8 cellular contexts compared by ENCODE assay signal in genomic region chr19:12937243-12938053, GRCh38. TPM values are rescaled to one million over a fixed set of nuclear protein-coding genes. Genes with fewer than 3 reads are reported as not detected.
DNase-seq lines count a peak whose midpoint lies in the region; ATAC-seq and TF ChIP-seq lines count a peak whose summit lies in the region.

No MANE protein-coding gene starts in this region.

- peaks cover 64% of the 10 kb centered on the region for H3K4me1 Mint-ChIP-seq in activated CD8-positive, alpha-beta T cell treated with anti-CD3 and anti-CD28 coated beads, Interleukin-2, amount 10 ng/mL, durations not matched to agents 7 days and 5 days (ENCODE audit: low read depth)

- TF ChIP-seq CTCF in gastrocnemius medialis (IDR thresholded peaks at IDR 0.05 in 4 of 5, conservative IDR thresholded peaks at IDR 0.05 in 1 of 5) = no peak

- peak overlapping the region; percentile 97 for H3K27ac Mint-ChIP-seq in activated CD8-positive, alpha-beta T cell treated with anti-CD3 and anti-CD28 coated beads, Interleukin-2, amount 10 ng/mL, durations not matched to agents 7 days and 5 days

- H3K9me3 ChIP-seq in right cardiac atrium (ENCODE audit: control insufficient read depth, low read length) (no peaks in the 10 kb centered on the region), gastrocnemius medialis (no peaks in the 10 kb centered on the region)

- in situ Hi-C loops in gastrocnemius medialis (cut with MboI; ENCODE audit: low sequenced_read_pairs in 4 of 4) = no loop called here

- peak; percentile 16 for ATAC-seq in GM18861 (IDR thresholded peaks at IDR 0.05; ENCODE audit: unreplicated experiment)
- no peak for ATAC-seq in activated CD8-positive, alpha-beta T cell treated with anti-CD3 and anti-CD28 coated beads, Interleukin-2, amount 10 ng/mL, durations not matched to agents 7 days and 5 days
- ATAC-seq in right cardiac atrium = no peak
- ATAC-seq in gastrocnemius medialis = no peak
- ATAC-seq in GM21423 (IDR thresholded peaks at IDR 0.05; ENCODE audit: unreplicated experiment) = no peak
- ATAC-seq in HG03378 (IDR thresholded peaks at IDR 0.05; ENCODE audit: unreplicated experiment) = no peak

- H3K27me3 ChIP-seq in right cardiac atrium (ENCODE audit: control insufficient read depth, insufficient read depth) = no peaks in the 10 kb centered on the region
- no peaks in the 10 kb centered on the region for H3K27me3 ChIP-seq in gastrocnemius medialis

- H3K9me3 Mint-ChIP-seq in activated CD8-positive, alpha-beta T cell treated with anti-CD3 and anti-CD28 coated beads, Interleukin-2, amount 10 ng/mL, durations not matched to agents 7 days and 5 days (ENCODE audit: insufficient read depth) = no peaks in the 10 kb centered on the region

- POLR2A ChIA-PET in activated CD8-positive, alpha-beta T cell treated with anti-CD3 and anti-CD28 coated beads, Interleukin-2, amount 10 ng/mL, durations not matched to agents 7 days and 5 days (lab: Charles Lee) = interaction anchor here (0.6 to 3.1 kb wide), 19 partner anchors 7 to 271 kb away, joined by 3 to 20 read pairs (median 4); partner anchors contain the start of genes DNASE2, GCDH, RAD23A and SYCE2

- H3K4me3 Mint-ChIP-seq in activated CD8-positive, alpha-beta T cell treated with anti-CD3 and anti-CD28 coated beads, Interleukin-2, amount 10 ng/mL, durations not matched to agents 7 days and 5 days = peak overlapping the region; percentile 99

- H3K27me3 Mint-ChIP-seq in activated CD8-positive, alpha-beta T cell treated with anti-CD3 and anti-CD28 coated beads, Interleukin-2, amount 10 ng/mL, durations not matched to agents 7 days and 5 days (ENCODE audit: low read depth) = no peaks in the 10 kb centered on the region

- H3K27ac ChIP-seq in right cardiac atrium (ENCODE audit: low read length) (no peak overlapping the region), gastrocnemius medialis (peak overlapping the region; percentile 62 to 99 (median 96))

- peaks cover 14% of the 10 kb centered on the region for H3K4me1 ChIP-seq in right cardiac atrium (ENCODE audit: control insufficient read depth, insufficient read depth, low read length)
- peaks cover 25 to 31% of the 10 kb centered on the region in 2 donors for H3K4me1 ChIP-seq in gastrocnemius medialis

- H3K4me3 ChIP-seq in right cardiac atrium (ENCODE audit: low read length) (peak overlapping the region; percentile 42), gastrocnemius medialis (peak overlapping the region; percentile 70 to 99 (median 86))

- peaks cover 0 to 26% of the 10 kb centered on the region in 2 donors for H3K36me3 ChIP-seq in gastrocnemius medialis

- 5% methylated on average over 23 of the region's 23 CpGs for WGBS in right cardiac atrium

- CTCF ChIA-PET in activated CD8-positive, alpha-beta T cell treated with anti-CD3 and anti-CD28 coated beads, Interleukin-2, amount 10 ng/mL, durations not matched to agents 7 days and 5 days (lab: Charles Lee) = interaction anchor here (0.8 to 2.1 kb wide), 7 partner anchors 9 to 157 kb away, joined by 3 to 27 read pairs (median 5); partner anchors contain the start of genes JUNB and KLF1

- intact Hi-C loops in right cardiac atrium (cut with DNase I) (no loop called here), gastrocnemius medialis (cut with DNase I; ENCODE audit: low total_unique reads) (no loop called here)

- DNase-seq in AG20443 (ENCODE audit: low spot score) (peak; percentile 29), NCI-H2107 (lab: John Stamatoyannopoulos, UW) (peak; percentile 79), right cardiac atrium (peak in 1 of 3 donors; percentile 89), gastrocnemius medialis (no peak)
- DNase-seq in activated CD8-positive, alpha-beta T cell treated with anti-CD3 and anti-CD28 coated beads, Interleukin-2, amount 10 ng/mL, durations not matched to agents 7 days and 5 days = no peak

- no peak for TF ChIP-seq POLR2A in gastrocnemius medialis (IDR thresholded peaks at IDR 0.05)

- peaks cover 49% of the 10 kb centered on the region for H3K36me3 Mint-ChIP-seq in activated CD8-positive, alpha-beta T cell treated with anti-CD3 and anti-CD28 coated beads, Interleukin-2, amount 10 ng/mL, durations not matched to agents 7 days and 5 days (ENCODE audit: low read depth)

RNA-seq across cellular contexts. Expression of gene CALR, which starts 1.0 kb away (rescaled TPM):
- 100 to 1,000 TPM; 875 to 886 TPM for total RNA-seq in activated CD8-positive, alpha-beta T cell treated with anti-CD3 and anti-CD28 coated beads, Interleukin-2, amount 10 ng/mL, durations not matched to agents 7 days and 5 days
- total RNA-seq in right cardiac atrium (100 to 1,000 TPM; 314 to 703 (median 631) TPM), gastrocnemius medialis (100 to 1,000 TPM; 110 to 195 (median 135) TPM)
- polyA plus RNA-seq in right cardiac atrium = 374 TPM

RNA-seq across cellular contexts. Expression of gene FARSA, which starts 3.9 kb away (rescaled TPM):
- 100 to 1,000 TPM in 1 of 2 experiments, 10 to 100 TPM in 1; 98.8 to 106 TPM for total RNA-seq in activated CD8-positive, alpha-beta T cell treated with anti-CD3 and anti-CD28 coated beads, Interleukin-2, amount 10 ng/mL, durations not matched to agents 7 days and 5 days
- total RNA-seq in right cardiac atrium = 10 to 100 TPM; 32.6 to 44.8 (median 42.9) TPM
- polyA plus RNA-seq in right cardiac atrium = 38.7 TPM
- 10 to 100 TPM; 40.7 to 68.8 (median 62.3) TPM for total RNA-seq in gastrocnemius medialis

RNA-seq across cellular contexts. Expression of gene RAD23A, which starts 8.2 kb away (rescaled TPM):
- 100 to 1,000 TPM; 138 to 140 TPM for total RNA-seq in activated CD8-positive, alpha-beta T cell treated with anti-CD3 and anti-CD28 coated beads, Interleukin-2, amount 10 ng/mL, durations not matched to agents 7 days and 5 days
- 100 to 1,000 TPM; 127 to 137 (median 133) TPM for total RNA-seq in right cardiac atrium
- 122 TPM for polyA plus RNA-seq in right cardiac atrium
- total RNA-seq in gastrocnemius medialis = 100 to 1,000 TPM; 618 to 949 (median 780) TPM

RNA-seq across cellular contexts. Expression of gene SYCE2, which starts 18.4 kb away (rescaled TPM):
- 1 to 10 TPM; 3.4 to 3.9 TPM for total RNA-seq in activated CD8-positive, alpha-beta T cell treated with anti-CD3 and anti-CD28 coated beads, Interleukin-2, amount 10 ng/mL, durations not matched to agents 7 days and 5 days
- total RNA-seq in right cardiac atrium = under 1 TPM in 1 of 4 donors, not detected in 3; 0.48 TPM
- polyA plus RNA-seq in right cardiac atrium = 0.07 TPM
- total RNA-seq in gastrocnemius medialis = not detected

RNA-seq across cellular contexts. Expression of gene GADD45GIP1, which starts 19.6 kb away (rescaled TPM):
- total RNA-seq in activated CD8-positive, alpha-beta T cell treated with anti-CD3 and anti-CD28 coated beads, Interleukin-2, amount 10 ng/mL, durations not matched to agents 7 days and 5 days = 10 to 100 TPM; 23.4 to 25.4 TPM
- total RNA-seq in right cardiac atrium = 10 to 100 TPM; 24.3 to 33.2 (median 29.1) TPM
- polyA plus RNA-seq in right cardiac atrium = 64.5 TPM
- 10 to 100 TPM; 50.7 to 71.0 (median 61.4) TPM for total RNA-seq in gastrocnemius medialis

Comparison
In these comparisons a context has a peak if more than half of its experiments do, and no peak if none do; other contexts are left out.
1. DNase-seq: peak in AG20443 (single experiment) and NCI-H2107 (single experiment); none in activated CD8-positive, alpha-beta T cell treated with anti-CD3 and anti-CD28 coated beads, Interleukin-2, amount 10 ng/mL, durations not matched to agents 7 days and 5 days (single experiment) and gastrocnemius medialis (0 of 2).
2. RNA of gene RAD23A, which starts 8.2 kb away (total RNA-seq): 618 to 949 TPM in gastrocnemius medialis; 138 to 140 TPM in activated CD8-positive, alpha-beta T cell treated with anti-CD3 and anti-CD28 coated beads, Interleukin-2, amount 10 ng/mL, durations not matched to agents 7 days and 5 days and 127 to 137 TPM in right cardiac atrium; every median in the first group is over 4 times any median in the second.